21 cellular contexts compared by ENCODE assay signal in the genomic region with DNA sequence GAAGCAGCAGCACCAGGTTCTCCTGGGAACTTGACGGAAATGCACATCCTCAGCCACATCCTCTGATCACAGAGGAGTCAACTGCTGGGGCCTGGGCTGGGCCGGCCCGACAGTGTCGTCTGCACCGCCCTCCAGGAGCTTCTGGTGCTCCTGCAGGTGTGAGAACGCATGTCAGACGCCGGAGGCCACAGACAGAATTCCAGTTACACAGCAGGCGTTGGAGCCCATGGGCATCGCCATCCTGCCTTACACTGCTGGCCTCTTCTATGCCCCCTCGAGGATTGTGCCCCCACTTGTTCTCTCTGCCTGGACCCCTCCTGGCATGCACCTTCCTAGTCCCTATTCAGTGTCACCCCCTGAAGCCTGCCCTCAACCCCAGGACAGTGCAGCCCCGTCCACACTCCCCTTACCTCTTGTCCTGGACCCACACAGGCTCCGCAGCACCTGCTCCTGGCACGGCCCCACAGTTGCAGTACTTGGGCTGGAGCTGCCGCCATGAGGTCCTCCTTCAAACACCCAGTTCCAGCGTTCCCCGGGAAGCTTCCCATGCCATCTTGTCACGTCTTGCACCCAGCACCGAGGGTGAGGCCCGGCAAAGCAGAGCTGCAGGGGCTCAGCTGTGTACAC. TPM values are rescaled to one million over a fixed set of nuclear protein-coding genes. Genes with fewer than 3 reads are reported as not detected.
DNase-seq lines count a peak whose midpoint lies in the region; ATAC-seq and TF ChIP-seq lines count a peak whose summit lies in the region.
"Had no signal": no experiment of that assay in that cellular context is flagged by ENCODE, and none has a peak within 500 bp of the region (broad histone marks: within the 10 kb centered on the region; RNA-seq: fewer than 3 reads in every experiment).

No MANE protein-coding gene starts in this region.

- peak overlapping the region; percentile 36 for H3K27ac Mint-ChIP-seq in activated CD4-positive, alpha-beta T cell treated with anti-CD3 and anti-CD28 coated beads, Interleukin-2, amount 10 ng/mL, durations not matched to agents 7 days and 5 days
- peak overlapping the region; percentile 22 for H3K27ac Mint-ChIP-seq in CD8-positive, alpha-beta T cell
- H3K27ac Mint-ChIP-seq in naive thymus-derived CD4-positive, alpha-beta T cell, result peak overlapping the region in 5 of 9 donors; percentile 25 to 84 (median 47)
- H3K27ac Mint-ChIP-seq: B cell; CD8-positive, alpha-beta memory T cell had no signal

- no peak overlapping the region for H3K27ac ChIP-seq in CD8-positive, alpha-beta T cell (ENCODE audit: low read depth, low read length)
- H3K27ac ChIP-seq in naive thymus-derived CD4-positive, alpha-beta T cell (ENCODE audit: low read depth, low read length), result no peak overlapping the region
- H3K27ac ChIP-seq: HL-60 had no signal

- POLR2A ChIA-PET in activated CD4-positive, alpha-beta T cell treated with anti-CD3 and anti-CD28 coated beads, Interleukin-2, amount 10 ng/mL, durations not matched to agents 7 days and 5 days (lab: Charles Lee), result no interaction called here
- POLR2A ChIA-PET in CD8-positive, alpha-beta T cell (lab: Charles Lee), result no interaction called here
- POLR2A ChIA-PET in naive thymus-derived CD4-positive, alpha-beta T cell (lab: Charles Lee), result no interaction called here

- H3K27me3 Mint-ChIP-seq in activated CD4-positive, alpha-beta T cell treated with anti-CD3 and anti-CD28 coated beads, Interleukin-2, amount 10 ng/mL, durations not matched to agents 7 days and 5 days, result no peaks in the 10 kb centered on the region
- no peaks in the 10 kb centered on the region for H3K27me3 Mint-ChIP-seq in CD8-positive, alpha-beta T cell (ENCODE audit: low read depth)
- H3K27me3 Mint-ChIP-seq in naive thymus-derived CD4-positive, alpha-beta T cell, result no peaks in the 10 kb centered on the region
- H3K27me3 Mint-ChIP-seq: B cell; CD8-positive, alpha-beta memory T cell had no signal

- H3K4me1 ChIP-seq in BE2C, result no peaks in the 10 kb centered on the region
- H3K4me1 ChIP-seq in CD8-positive, alpha-beta T cell (ENCODE audit: insufficient read depth, low read length), result no peaks in the 10 kb centered on the region
- H3K4me1 ChIP-seq in naive thymus-derived CD4-positive, alpha-beta T cell (ENCODE audit: control insufficient read depth in 2 of 2, insufficient read depth in 2 of 2, low read length in 2 of 2), result no peaks in the 10 kb centered on the region

- H3K27me3 ChIP-seq in BE2C, result no peaks in the 10 kb centered on the region
- no peaks in the 10 kb centered on the region for H3K27me3 ChIP-seq in CD8-positive, alpha-beta T cell (ENCODE audit: insufficient read depth, low read length)
- H3K27me3 ChIP-seq in naive thymus-derived CD4-positive, alpha-beta T cell (ENCODE audit: control insufficient read depth in 2 of 2, insufficient read depth in 2 of 2, low read length in 2 of 2), result no peaks in the 10 kb centered on the region

- no peaks in the 10 kb centered on the region for H3K9me3 Mint-ChIP-seq in activated CD4-positive, alpha-beta T cell treated with anti-CD3 and anti-CD28 coated beads, Interleukin-2, amount 10 ng/mL, durations not matched to agents 7 days and 5 days
- H3K9me3 Mint-ChIP-seq in CD8-positive, alpha-beta T cell, result no peaks in the 10 kb centered on the region
- no peaks in the 10 kb centered on the region for H3K9me3 Mint-ChIP-seq in naive thymus-derived CD4-positive, alpha-beta T cell
- H3K9me3 Mint-ChIP-seq: CD8-positive, alpha-beta memory T cell had no signal

- peaks cover 8% of the 10 kb centered on the region for H3K36me3 Mint-ChIP-seq in activated CD4-positive, alpha-beta T cell treated with anti-CD3 and anti-CD28 coated beads, Interleukin-2, amount 10 ng/mL, durations not matched to agents 7 days and 5 days (ENCODE audit: low read depth)
- peaks cover 46% of the 10 kb centered on the region for H3K36me3 Mint-ChIP-seq in CD8-positive, alpha-beta T cell
- H3K36me3 Mint-ChIP-seq in naive thymus-derived CD4-positive, alpha-beta T cell, result peaks cover 3 to 36% (median 5%) of the 10 kb centered on the region in 5 donors

- H3K9me3 ChIP-seq in BE2C, result no peaks in the 10 kb centered on the region
- no peaks in the 10 kb centered on the region for H3K9me3 ChIP-seq in CD8-positive, alpha-beta T cell (ENCODE audit: low read length)
- no peaks in the 10 kb centered on the region for H3K9me3 ChIP-seq in naive thymus-derived CD4-positive, alpha-beta T cell (ENCODE audit: control insufficient read depth in 2 of 3, low read length in 3 of 3)

- no peak overlapping the region for H3K4me3 Mint-ChIP-seq in activated CD4-positive, alpha-beta T cell treated with anti-CD3 and anti-CD28 coated beads, Interleukin-2, amount 10 ng/mL, durations not matched to agents 7 days and 5 days
- H3K4me3 Mint-ChIP-seq in CD8-positive, alpha-beta T cell, result no peak overlapping the region
- H3K4me3 Mint-ChIP-seq in naive thymus-derived CD4-positive, alpha-beta T cell, result no peak overlapping the region
- H3K4me3 Mint-ChIP-seq: B cell; CD8-positive, alpha-beta memory T cell had no signal

- H3K36me3 ChIP-seq in BE2C, result peaks cover 12% of the 10 kb centered on the region
- peaks cover 4% of the 10 kb centered on the region for H3K36me3 ChIP-seq in CD8-positive, alpha-beta T cell (ENCODE audit: insufficient read depth, low read length)
- H3K36me3 ChIP-seq in naive thymus-derived CD4-positive, alpha-beta T cell (ENCODE audit: control insufficient read depth in 2 of 3, insufficient read depth in 3 of 3, low read length in 3 of 3), result peaks cover 0 to 44% (median 0%) of the 10 kb centered on the region in 3 experiments

- no peak overlapping the region for H3K4me3 ChIP-seq in BE2C (ENCODE audit: low read depth, low read length)
- H3K4me3 ChIP-seq in CD8-positive, alpha-beta T cell (ENCODE audit: low read depth, low read length), result no peak overlapping the region
- no peak overlapping the region for H3K4me3 ChIP-seq in naive thymus-derived CD4-positive, alpha-beta T cell (ENCODE audit: low read length)

- TF ChIP-seq CTCF in BE2C (IDR thresholded peaks at IDR 0.05; ENCODE audit: low read depth, low read length), result no peak
- TF ChIP-seq CTCF in CD8-positive, alpha-beta T cell (IDR thresholded peaks at IDR 0.05), result no peak

- intact Hi-C loops in CD8-positive, alpha-beta T cell (cut with DNase I, micrococcal nuclease), result loop anchor here in 1 of 2 experiments (5.0 kb wide), 1 partner anchor 35 kb away; the partner anchor contains the start of gene ADI1
- intact Hi-C loops in naive thymus-derived CD4-positive, alpha-beta T cell (cut with micrococcal nuclease), result no loop called here

- H3K4me1 Mint-ChIP-seq in activated CD4-positive, alpha-beta T cell treated with anti-CD3 and anti-CD28 coated beads, Interleukin-2, amount 10 ng/mL, durations not matched to agents 7 days and 5 days, result peaks cover 10% of the 10 kb centered on the region
- peaks cover 9% of the 10 kb centered on the region for H3K4me1 Mint-ChIP-seq in CD8-positive, alpha-beta T cell (ENCODE audit: low read depth)
- H3K4me1 Mint-ChIP-seq in naive thymus-derived CD4-positive, alpha-beta T cell, result peaks cover 2 to 39% (median 26%) of the 10 kb centered on the region in 7 donors

- ATAC-seq in CD8-positive, alpha-beta T cell, result no peak
- no peak for ATAC-seq in naive thymus-derived CD4-positive, alpha-beta T cell
- ATAC-seq in HG03378 (IDR thresholded peaks at IDR 0.05; ENCODE audit: unreplicated experiment) (no peak), GM21515 (IDR thresholded peaks at IDR 0.05; ENCODE audit: unreplicated experiment) (no peak)
- ATAC-seq: SK-N-SH treated with all-trans-retinoic acid at 6 μM for 48 hours had no signal

- CTCF ChIA-PET in activated CD4-positive, alpha-beta T cell treated with anti-CD3 and anti-CD28 coated beads, Interleukin-2, amount 10 ng/mL, durations not matched to agents 7 days and 5 days (lab: Charles Lee), result no interaction called here
- CTCF ChIA-PET in CD8-positive, alpha-beta T cell (lab: Charles Lee), result interaction anchor here (1.0 kb wide), 1 partner anchor 19 kb away, joined by 5 read pairs; no protein-coding TSS in a partner anchor
- CTCF ChIA-PET in naive thymus-derived CD4-positive, alpha-beta T cell (lab: Charles Lee), result no interaction called here

- DNase-seq in activated CD4-positive, alpha-beta T cell treated with anti-CD3 and anti-CD28 coated beads, Interleukin-2, amount 10 ng/mL, durations not matched to agents 7 days and 5 days, result no peak
- no peak for DNase-seq in activated CD4-positive, alpha-beta T cell treated with anti-CD3 and anti-CD28 coated beads, Interleukin-2, amount 50 U/mL, for 1 hour
- DNase-seq in BE2C, result peak; percentile 5
- DNase-seq in CD8-positive, alpha-beta T cell, result no peak
- DNase-seq in naive thymus-derived CD4-positive, alpha-beta T cell, result no peak
- no peak for DNase-seq in C1 segment of cervical spinal cord (lab: John Stamatoyannopoulos, UW)
- DNase-seq: DMS79 treated with DMSO at 0.1 percent for 48 hours; H7; NCI-H1105; NCI-H146; NCI-H2029; NCI-H345; NCI-H524; NCI-H774; NK-92 treated with Interleukin-12 subunit alpha and Interleukin-12 subunit beta, amount 100 ng/mL, for 24 hours had no signal

RNA-seq across cellular contexts. Expression of gene ADI1, which starts 37.5 kb away (rescaled TPM):
- total RNA-seq in activated CD4-positive, alpha-beta T cell treated with anti-CD3 and anti-CD28 coated beads, Interleukin-2, amount 10 ng/mL, durations not matched to agents 7 days and 5 days, result 10 to 100 TPM; 45.7 to 48.2 TPM
- polyA plus RNA-seq in BE2C (2012; ENCODE audit: insufficient read depth, insufficient read length, low read depth), result 20.7 TPM
- 10 to 100 TPM; 21.9 to 22.4 TPM for total RNA-seq in CD8-positive, alpha-beta T cell
- total RNA-seq in naive thymus-derived CD4-positive, alpha-beta T cell, result 10 to 100 TPM; 26.4 to 41.7 (median 39.3) TPM
- 10 to 100 TPM; 60.9 to 73.3 TPM for polyA plus RNA-seq in naive thymus-derived CD4-positive, alpha-beta T cell
